Comparison of ENCODE assay signal across 9 cellular contexts in the genomic region with DNA sequence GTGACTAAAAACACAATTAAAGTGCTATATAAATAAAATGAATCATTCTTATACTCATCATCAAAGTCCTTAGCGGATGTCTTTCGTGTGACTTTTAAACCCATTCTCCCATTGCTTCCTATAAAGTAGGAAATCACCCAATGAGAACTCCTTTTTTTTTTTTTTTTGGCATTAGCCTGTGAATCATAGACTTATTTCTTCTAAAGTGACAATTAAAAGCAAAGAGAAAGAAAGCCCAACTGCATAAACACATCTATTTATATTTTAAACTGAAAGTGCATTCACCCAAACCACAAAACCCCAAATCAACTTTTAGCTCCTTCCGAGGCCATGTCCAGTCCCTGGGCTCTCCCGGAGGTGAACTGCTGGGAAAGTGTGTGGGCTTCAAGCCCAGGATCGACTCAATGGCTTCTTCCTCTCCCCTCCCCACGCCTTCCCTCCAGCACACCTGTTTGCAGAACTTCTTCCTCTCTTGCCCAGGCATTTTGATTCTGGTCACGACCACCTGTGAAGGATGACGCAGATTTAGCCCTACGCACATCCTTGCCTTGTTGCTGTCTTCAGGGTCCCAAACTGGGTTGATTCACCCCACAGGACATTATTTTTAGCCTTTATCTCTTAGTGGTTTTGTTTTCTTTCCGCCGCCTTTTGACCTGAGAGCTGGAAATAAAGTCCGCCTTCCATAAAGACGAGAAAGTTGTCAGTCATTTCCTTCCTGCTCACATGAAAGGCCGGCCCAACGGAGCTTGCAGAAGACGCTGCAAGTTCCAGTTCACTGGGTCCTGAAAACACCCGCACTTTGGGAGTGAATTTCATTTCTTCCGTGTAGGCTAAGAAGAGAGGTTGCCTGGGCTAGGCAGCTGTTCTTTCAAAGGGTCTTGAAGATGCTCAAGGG.
A peak's percentile ranks its signal among the peaks of the same experiment; 100 is the strongest.
DNase-seq lines count a peak whose midpoint lies in the region; ATAC-seq, FAIRE-seq and TF ChIP-seq lines count a peak whose summit lies in the region.
"Had no signal": no experiment of that assay in that cellular context is flagged by ENCODE, and none has a peak within 500 bp of the region (broad histone marks: within the 10 kb centered on the region; RNA-seq: fewer than 3 reads in every experiment).

No MANE protein-coding gene starts in this region.

- no peaks in the 10 kb centered on the region for H4K20me1 ChIP-seq in DND-41 (ENCODE audit: insufficient read depth, low read length)
- no peaks in the 10 kb centered on the region for H4K20me1 ChIP-seq in GM12878 (ENCODE audit: control insufficient read depth, insufficient read depth)

- 5% methylated on average over 18 of the region's 18 CpGs for WGBS in GM12878 (ENCODE audit: insufficient coverage, insufficient replicate concordance, low lambda C conversion rate, missing lambda C conversion rate)
- WGBS in thyroid gland, 2 donors: 20 to 24% methylated on average over 18 of the region's 18 CpGs

- TF ChIP-seq CTCF in DND-41 (IDR thresholded peaks at IDR 0.05; ENCODE audit: borderline replicate concordance, extremely low read depth, low read length, poor library complexity, severe bottlenecking) (no peak), GM12878 (IDR thresholded peaks at IDR 0.05 in 2 of 3, conservative IDR thresholded peaks at IDR 0.05 in 1 of 3; ENCODE audit: control insufficient read depth in 2 of 3, extremely low read depth in 1 of 3, insufficient read depth in 1 of 3, low read depth in 3 of 3, low read length in 3 of 3) (no peak), thyroid gland (IDR thresholded peaks at IDR 0.05) (no peak)

- no peak for TF ChIP-seq RAD21 in GM12878 (IDR thresholded peaks at IDR 0.05; ENCODE audit: insufficient read depth, low read depth, low read length)

- TF ChIP-seq EP300 in GM12878 (IDR thresholded peaks at IDR 0.05; ENCODE audit: borderline replicate concordance in 1 of 2, control insufficient read depth in 1 of 2, low read depth in 2 of 2, low read length in 2 of 2): no peak

- H3K27ac ChIP-seq in DND-41 (ENCODE audit: low read length) (no peak overlapping the region), GM12878 (ENCODE audit: control insufficient read depth, insufficient read depth) (no peak overlapping the region), thyroid gland (peak overlapping the region; percentile 65 to 93 (median 68))

- H3K4me2 ChIP-seq in DND-41 (ENCODE audit: insufficient read depth, low read length): peak overlapping the region; percentile 51
- peak overlapping the region; percentile 81 for H3K4me2 ChIP-seq in GM12878 (ENCODE audit: control insufficient read depth, insufficient read depth)

- DNase-seq in DND-41 (peak; percentile 49), GM12878 (ENCODE audit: low read depth, low spot score) (peak; percentile 39), thyroid gland (peak; percentile 38 to 53), G401 (ENCODE audit: low spot score) (no peak), NCI-H187 treated with DMSO at 0.1 percent for 48 hours (lab: John Stamatoyannopoulos, UW) (no peak), NCI-H1417 (lab: John Stamatoyannopoulos, UW) (no peak)

- H3K9ac ChIP-seq in DND-41 (ENCODE audit: low read depth, low read length) (no peak overlapping the region), GM12878 (ENCODE audit: control insufficient read depth, insufficient read depth, low read length) (no peak overlapping the region)

- H3K4me1 ChIP-seq in DND-41 (ENCODE audit: insufficient read depth, low read length): peaks cover 18% of the 10 kb centered on the region
- H3K4me1 ChIP-seq in GM12878 (ENCODE audit: control insufficient read depth, insufficient read depth, low read length): peaks cover 10% of the 10 kb centered on the region
- H3K4me1 ChIP-seq in thyroid gland: peaks cover 38 to 48% of the 10 kb centered on the region in 2 donors

- CTCF ChIA-PET in GM12878 (lab: Yijun Ruan, JAX): interaction anchor here (1.0 to 2.2 kb wide), 2 partner anchors 26 to 972 kb away, joined by 3 to 11 read pairs; no protein-coding TSS in a partner anchor

- 0 out of 4 replicates have a peak overlapping the region, but pooled peaks of 1 of the 2 experiments have one; percentile 13 for H3K4me3 ChIP-seq in DND-41 (ENCODE audit: low read depth in 1 of 2, low read length in 2 of 2)
- H3K4me3 ChIP-seq in GM12878: peak overlapping the region; percentile 57; the same call in 1 of the 2 replicates
- peak overlapping the region in 2 of 3 donors; percentile 30 to 33 for H3K4me3 ChIP-seq in thyroid gland (replicated peaks in 1 of 3)

- H3K9me3 ChIP-seq in DND-41 (ENCODE audit: insufficient read depth, low read length, severe bottlenecking): no peaks in the 10 kb centered on the region
- no peaks in the 10 kb centered on the region for H3K9me3 ChIP-seq in GM12878 (replicated peaks; ENCODE audit: control insufficient read depth, insufficient read depth, low read length)
- no peaks in the 10 kb centered on the region for H3K9me3 ChIP-seq in thyroid gland

- no peaks in the 10 kb centered on the region for H3K36me3 ChIP-seq in DND-41 (ENCODE audit: insufficient read depth, low read length)
- H3K36me3 ChIP-seq in GM12878 (ENCODE audit: control insufficient read depth in 2 of 2, insufficient read depth in 2 of 2, low read length in 1 of 2): no peaks in the 10 kb centered on the region
- H3K36me3 ChIP-seq in thyroid gland: no peaks in the 10 kb centered on the region

- H3K79me2 ChIP-seq in DND-41 (ENCODE audit: insufficient read depth, low read length): no peaks in the 10 kb centered on the region
- H3K79me2 ChIP-seq in GM12878 (ENCODE audit: control insufficient read depth, insufficient read depth, low read length): no peaks in the 10 kb centered on the region

- in situ Hi-C loops in GM12878 (cut with MboI) (no loop called here), G401 (cut with HindIII; ENCODE audit: low sequenced_read_pairs) (loop anchor here (25.0 kb wide), 1 partner anchor 131 kb away; no protein-coding TSS in a partner anchor)

- H2AFZ ChIP-seq in DND-41 (ENCODE audit: low read depth, low read length) (no peak overlapping the region), GM12878 (ENCODE audit: control insufficient read depth, low read depth, low read length) (peak overlapping the region; percentile 43; the same call in 1 of the 2 replicates)

- FAIRE-seq in GM12878 (lab: Jason Lieb, UNC): peak; percentile 41
- FAIRE-seq: bronchial epithelial cell had no signal

- intact Hi-C loops in GM12878 (cut with micrococcal nuclease; ENCODE audit: unreplicated experiment): no loop called here
- intact Hi-C loops in thyroid gland (cut with DNase I): no loop called here

- POLR2A ChIA-PET in GM12878 (lab: Charles Lee): no interaction called here

- no TSS peak for BruUV-seq in GM12878 (replicated peaks; lab: Mats Ljungman, UMichigan)

- ATAC-seq in DND-41 (ENCODE audit: insufficient read depth, low read depth) (peak; percentile 84), GM19452 (IDR thresholded peaks at IDR 0.05; ENCODE audit: unreplicated experiment) (peak; percentile 88), HG03442 (IDR thresholded peaks at IDR 0.05; ENCODE audit: unreplicated experiment) (peak; percentile 73), GM12878 (peak; percentile 88)

- RAD21 ChIA-PET in GM12878 (lab: Charles Lee; ENCODE audit: unreplicated experiment): no interaction called here

- no peak for TF ChIP-seq POLR2A in GM12878 (IDR thresholded peaks at IDR 0.05; ENCODE audit: low read depth, low read length)
- TF ChIP-seq POLR2A in thyroid gland (IDR thresholded peaks at IDR 0.05): peak in 1 of 2 donors; percentile 45

- SMC1A ChIA-PET in GM12878 (lab: Charles Lee; ENCODE audit: uncharacterized antibody, unreplicated experiment): interaction anchor here (1.4 kb wide), 1 partner anchor 20 kb away, joined by 3 read pairs; no protein-coding TSS in a partner anchor

- H3K27me3 ChIP-seq in DND-41 (ENCODE audit: insufficient read depth, low read length, poor library complexity) (peaks cover 13% of the 10 kb centered on the region), GM12878 (replicated peaks in 1 of 2; ENCODE audit: control insufficient read depth in 2 of 2, insufficient read depth in 2 of 2, low read length in 1 of 2) (peaks cover 0 to 6% of the 10 kb centered on the region in 2 experiments; a peak in 1 of 4 replicates), thyroid gland (no peaks in the 10 kb centered on the region)

TF ChIP-seq in GM12878, 131 proteins besides CTCF, POLR2A, EP300 and RAD21 (continues in another document):
- TF ChIP-seq ASH2L (IDR thresholded peaks at IDR 0.05; ENCODE audit: borderline replicate concordance, low read depth): no peak
- TF ChIP-seq BHLHE40 (IDR thresholded peaks at IDR 0.05; ENCODE audit: borderline replicate concordance in 1 of 2, low read depth in 2 of 2, low read length in 1 of 2): no peak
- TF ChIP-seq EGR1 (IDR thresholded peaks at IDR 0.05; ENCODE audit: borderline replicate concordance in 1 of 2, low read depth in 2 of 2, low read length in 2 of 2): 0 out of 3 replicates have a peak, but pooled peaks of 1 of the 2 experiments have one; percentile 1
- TF ChIP-seq DPF2 (IDR thresholded peaks at IDR 0.05): peak; percentile 52; the same call in 1 of the 2 replicates
- TF ChIP-seq MEF2A (IDR thresholded peaks at IDR 0.05; ENCODE audit: insufficient read depth, low read depth, low read length): peak; percentile 4; the same call in 1 of the 2 replicates
- no peak for TF ChIP-seq RCOR1 (conservative IDR thresholded peaks at IDR 0.05; ENCODE audit: low read depth, low read length)
- no peak for TF ChIP-seq KLF5 (IDR thresholded peaks at IDR 0.05; ENCODE audit: partially characterized antibody)
- TF ChIP-seq, protein P1, sequence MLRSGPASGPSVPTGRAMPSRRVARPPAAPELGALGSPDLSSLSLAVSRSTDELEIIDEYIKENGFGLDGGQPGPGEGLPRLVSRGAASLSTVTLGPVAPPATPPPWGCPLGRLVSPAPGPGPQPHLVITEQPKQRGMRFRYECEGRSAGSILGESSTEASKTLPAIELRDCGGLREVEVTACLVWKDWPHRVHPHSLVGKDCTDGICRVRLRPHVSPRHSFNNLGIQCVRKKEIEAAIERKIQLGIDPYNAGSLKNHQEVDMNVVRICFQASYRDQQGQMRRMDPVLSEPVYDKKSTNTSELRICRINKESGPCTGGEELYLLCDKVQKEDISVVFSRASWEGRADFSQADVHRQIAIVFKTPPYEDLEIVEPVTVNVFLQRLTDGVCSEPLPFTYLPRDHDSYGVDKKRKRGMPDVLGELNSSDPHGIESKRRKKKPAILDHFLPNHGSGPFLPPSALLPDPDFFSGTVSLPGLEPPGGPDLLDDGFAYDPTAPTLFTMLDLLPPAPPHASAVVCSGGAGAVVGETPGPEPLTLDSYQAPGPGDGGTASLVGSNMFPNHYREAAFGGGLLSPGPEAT (IDR thresholded peaks at IDR 0.05; ENCODE audit: low read depth): 0 out of 2 replicates have a peak, but pooled peaks have one; percentile 18
- peak; percentile 44; the same call in 1 of the 2 replicates for TF ChIP-seq PAX5 (IDR thresholded peaks at IDR 0.05; ENCODE audit: borderline replicate concordance, low read depth, low read length)
- TF ChIP-seq NR2F1 (conservative IDR thresholded peaks at IDR 0.05): peak; percentile 37; the same call in 1 of the 2 replicates
- TF ChIP-seq TCF12 (IDR thresholded peaks at IDR 0.05; ENCODE audit: low read depth, low read length): peak; percentile 72

Comparison
In these comparisons a context has a peak if more than half of its experiments do, and no peak if none do; other contexts are left out.
1. DNase-seq: peak in DND-41 (single experiment), GM12878 (single experiment) and thyroid gland (2 of 2); none in G401 (single experiment), NCI-H187 treated with DMSO at 0.1 percent for 48 hours (single experiment) and NCI-H1417 (0 of 3).
2. H3K27ac ChIP-seq: peak in thyroid gland (3 of 3); none in DND-41 (single experiment) and GM12878 (single experiment).
3. Peak in every context shown above with its lines, with median percentiles within 50 percentile points of each other: ATAC-seq.